In genomic region chr20:50526403-50526989, GRCh38 we compare ENCODE assay signal across 22 cellular contexts. TPM values are rescaled to one million over a fixed set of nuclear protein-coding genes. Genes with fewer than 3 reads are reported as not detected.
A peak's percentile ranks its signal among the peaks of the same experiment; 100 is the strongest.
DNase-seq lines count a peak whose midpoint lies in the region; ATAC-seq and TF ChIP-seq lines count a peak whose summit lies in the region.
"Had no signal": no experiment of that assay in that cellular context is flagged by ENCODE, and none has a peak within 500 bp of the region (broad histone marks: within the 10 kb centered on the region; RNA-seq: fewer than 3 reads in every experiment).

No MANE protein-coding gene starts in this region.

- no peak overlapping the region for H3K27ac Mint-ChIP-seq in activated CD4-positive, alpha-beta T cell treated with anti-CD3 and anti-CD28 coated beads, Interleukin-2, amount 10 ng/mL, durations not matched to agents 7 days and 5 days
- H3K27ac Mint-ChIP-seq: endodermal cell had no signal

- CTCF ChIA-PET in HEK293 (lab: Yijun Ruan, JAX): interaction anchor here (1.0 kb wide), 1 partner anchor 48 kb away, joined by 3 read pairs; no protein-coding TSS in a partner anchor
- CTCF ChIA-PET in activated CD4-positive, alpha-beta T cell treated with anti-CD3 and anti-CD28 coated beads, Interleukin-2, amount 10 ng/mL, durations not matched to agents 7 days and 5 days (lab: Charles Lee): interaction anchor here (0.7 to 2.0 kb wide), 9 partner anchors 9 to 278 kb away, joined by 3 to 7 read pairs (median 3); no protein-coding TSS in a partner anchor

- H3K36me3 Mint-ChIP-seq in activated CD4-positive, alpha-beta T cell treated with anti-CD3 and anti-CD28 coated beads, Interleukin-2, amount 10 ng/mL, durations not matched to agents 7 days and 5 days (ENCODE audit: low read depth): peaks cover 28% of the 10 kb centered on the region

- peak; percentile 60 for ATAC-seq in left ventricle myocardium superior
- peak in 3 of 4 donors; percentile 33 to 70 (median 67) for ATAC-seq in psoas muscle
- no peak for ATAC-seq in HG03460 (IDR thresholded peaks at IDR 0.05; ENCODE audit: unreplicated experiment)

- H3K9me3 ChIP-seq in HEK293 (ENCODE audit: control insufficient read depth, insufficient read depth, low read depth, low read length) (no peaks in the 10 kb centered on the region), WERI-Rb-1 (ENCODE audit: severe bottlenecking) (no peaks in the 10 kb centered on the region), psoas muscle (no peaks in the 10 kb centered on the region)
- H3K9me3 ChIP-seq: Caco-2, SJCRH30, vagina had no signal

- POLR2A ChIA-PET in HEK293 (lab: Yijun Ruan, JAX): no interaction called here
- POLR2A ChIA-PET in activated CD4-positive, alpha-beta T cell treated with anti-CD3 and anti-CD28 coated beads, Interleukin-2, amount 10 ng/mL, durations not matched to agents 7 days and 5 days (lab: Charles Lee): no interaction called here

- no peak overlapping the region for H3K27ac ChIP-seq in HEK293 (ENCODE audit: extremely low read depth, low read depth, low read length)
- peak overlapping the region; percentile 70 for H3K27ac ChIP-seq in WERI-Rb-1
- no peak overlapping the region for H3K27ac ChIP-seq in psoas muscle
- H3K27ac ChIP-seq: SJCRH30, skin epidermis, vagina had no signal

- H3K27me3 ChIP-seq in WERI-Rb-1 (ENCODE audit: insufficient read depth, low read depth, severe bottlenecking) (no peaks in the 10 kb centered on the region), psoas muscle (ENCODE audit: insufficient read depth in 3 of 3, low read length in 2 of 3) (no peaks in the 10 kb centered on the region)
- H3K27me3 ChIP-seq: SJCRH30, vagina had no signal

- DNase-seq in WERI-Rb-1 (peak; percentile 30), left ventricle myocardium superior (no peak), psoas muscle (no peak), NCI-H1105 treated with DMSO at 0.1 percent for 48 hours (lab: John Stamatoyannopoulos, UW) (no peak), OCI-M2 (lab: John Stamatoyannopoulos, UW; ENCODE audit: unreplicated experiment) (no peak)
- DNase-seq in activated CD4-positive, alpha-beta T cell treated with anti-CD3 and anti-CD28 coated beads, Interleukin-2, amount 10 ng/mL, durations not matched to agents 7 days and 5 days: no peak
- DNase-seq: activated effector memory CD4-positive, alpha-beta T cell treated with anti-CD3 and anti-CD28 coated beads, Interleukin-2, amount 50 U/mL, for 16 hours; Caco-2; cerebellar nuclear complex; EL; endodermal cell; GOT3; hypothalamus; NCI-H187; NCI-H446; SJCRH30; stimulated activated CD4-positive, alpha-beta T cell treated with anti-CD3 and anti-CD28 coated beads, Interleukin-4, amount 100 ng/mL, for 4 hours; substantia nigra had no signal

- no peaks in the 10 kb centered on the region for H3K36me3 ChIP-seq in HEK293 (ENCODE audit: control insufficient read depth in 2 of 2, insufficient read depth in 1 of 2, low read length in 2 of 2)
- H3K36me3 ChIP-seq in WERI-Rb-1: peaks cover 2% of the 10 kb centered on the region; the same call in 1 of the 2 replicates
- H3K36me3 ChIP-seq in psoas muscle (ENCODE audit: insufficient read depth in 1 of 2, low read depth in 1 of 2): peaks cover 0 to 4% of the 10 kb centered on the region in 2 donors
- H3K36me3 ChIP-seq: vagina had no signal

- H3K4me3 Mint-ChIP-seq in activated CD4-positive, alpha-beta T cell treated with anti-CD3 and anti-CD28 coated beads, Interleukin-2, amount 10 ng/mL, durations not matched to agents 7 days and 5 days: no peak overlapping the region
- H3K4me3 Mint-ChIP-seq: endodermal cell had no signal

- H3K27me3 Mint-ChIP-seq in activated CD4-positive, alpha-beta T cell treated with anti-CD3 and anti-CD28 coated beads, Interleukin-2, amount 10 ng/mL, durations not matched to agents 7 days and 5 days: no peaks in the 10 kb centered on the region

- H3K4me1 ChIP-seq in HEK293 (ENCODE audit: control insufficient read depth, insufficient read depth, low read length) (no peaks in the 10 kb centered on the region), psoas muscle (peaks cover 61% of the 10 kb centered on the region)
- H3K4me1 ChIP-seq: SJCRH30 had no signal

- peaks cover 38% of the 10 kb centered on the region for H3K4me1 Mint-ChIP-seq in activated CD4-positive, alpha-beta T cell treated with anti-CD3 and anti-CD28 coated beads, Interleukin-2, amount 10 ng/mL, durations not matched to agents 7 days and 5 days
- H3K4me1 Mint-ChIP-seq: endodermal cell had no signal

- no peaks in the 10 kb centered on the region for H3K9me3 Mint-ChIP-seq in activated CD4-positive, alpha-beta T cell treated with anti-CD3 and anti-CD28 coated beads, Interleukin-2, amount 10 ng/mL, durations not matched to agents 7 days and 5 days
- H3K9me3 Mint-ChIP-seq: endodermal cell had no signal

- WGBS in psoas muscle, 3 donors: 40 to 46% (median 43%) methylated on average over 3 of the region's 3 CpGs

- TF ChIP-seq CTCF in HEK293 (tag by site-specific recombination; IDR thresholded peaks at IDR 0.05) (no peak), WERI-Rb-1 (IDR thresholded peaks at IDR 0.05; ENCODE audit: low read depth, low read length) (no peak), psoas muscle (IDR thresholded peaks at IDR 0.05) (no peak)

- intact Hi-C loops in left ventricle myocardium superior (cut with micrococcal nuclease) (no loop called here), psoas muscle (cut with DNase I) (no loop called here)

- no peak overlapping the region for H3K4me3 ChIP-seq in HEK293 (ENCODE audit: low read depth, low read length)
- no peak overlapping the region for H3K4me3 ChIP-seq in WERI-Rb-1 (ENCODE audit: low read depth, low read length)
- H3K4me3 ChIP-seq in psoas muscle: no peak overlapping the region
- H3K4me3 ChIP-seq: SJCRH30, skin epidermis, vagina had no signal

TF ChIP-seq in HEK293, 187 proteins besides CTCF, POLR2A, EP300 and RAD21:
- TF ChIP-seq ZNF600 (tag by site-specific recombination; IDR thresholded peaks at IDR 0.05) (peak; percentile 51), ZNF514 (tag by site-specific recombination; IDR thresholded peaks at IDR 0.05) (no peak), PRDM1 (tag by site-specific recombination; IDR thresholded peaks at IDR 0.05) (peak; percentile 49; the same call in 1 of the 2 replicates)

RNA-seq across cellular contexts. Expression of gene PTPN1, which starts 16.3 kb away (rescaled TPM):
- total RNA-seq in left ventricle myocardium superior (24.1 TPM), psoas muscle (100 to 1,000 TPM in 1 of 4 donors, 10 to 100 TPM in 3; 29.7 to 112 (median 56.3) TPM)
- polyA plus RNA-seq in psoas muscle: 100 to 1,000 TPM in 1 of 3 donors, 10 to 100 TPM in 2; 28.7 to 107 (median 46.1) TPM
- total RNA-seq in activated CD4-positive, alpha-beta T cell treated with anti-CD3 and anti-CD28 coated beads, Interleukin-2, amount 10 ng/mL, durations not matched to agents 7 days and 5 days: 10 to 100 TPM; 66.4 to 75.3 TPM
